19 cellular contexts compared by ENCODE assay signal in genomic region chr12:95178136-95178535, GRCh38.
"Had no signal": no experiment of that assay in that cellular context is flagged by ENCODE, and none has a peak within 500 bp of the region (broad histone marks: within the 10 kb centered on the region; RNA-seq: fewer than 3 reads in every experiment).

No MANE protein-coding gene starts in this region.

- FAIRE-seq: pancreas, small intestine had no signal

- H3K9me3 Mint-ChIP-seq: naive B cell, nephron had no signal

- H3K36me3 ChIP-seq: esophagus squamous epithelium, gastroesophageal sphincter, pancreas had no signal

- ATAC-seq: gastroesophageal sphincter, left lobe of liver, pancreas, right cardiac atrium had no signal

- H3K27ac ChIP-seq: dorsolateral prefrontal cortex, epithelial cell of prostate, gastroesophageal sphincter, pancreas had no signal

- H3K4me3 ChIP-seq: dorsolateral prefrontal cortex, esophagus squamous epithelium, gastroesophageal sphincter, pancreas had no signal

- H3K4me1 Mint-ChIP-seq: naive B cell had no signal

- H3K4me3 Mint-ChIP-seq: naive B cell, nephron had no signal

- H3K27me3 Mint-ChIP-seq: naive B cell, progenitor cell of endocrine pancreas had no signal

- H3K9me3 ChIP-seq: esophagus squamous epithelium, gastroesophageal sphincter, pancreas had no signal

- H3K27ac Mint-ChIP-seq: nephron, progenitor cell of endocrine pancreas had no signal

- DNase-seq: cortex of kidney; dorsolateral prefrontal cortex; effector CD8-positive, alpha-beta T cell; esophagus squamous epithelium; foreskin fibroblast; glutamatergic neuron; islet precursor cell; naive B cell; occipital lobe; pancreas; right cardiac atrium; small intestine; stimulated activated CD4-positive, alpha-beta T cell treated with anti-CD3 and anti-CD28 coated beads, Interleukin-2, amount 100 ng/mL, for 48 hours; stimulated activated naive CD4-positive, alpha-beta T cell treated with Interleukin-2 at 50 U/mL for 16 hours had no signal

- H3K27me3 ChIP-seq: dorsolateral prefrontal cortex, esophagus squamous epithelium, gastroesophageal sphincter, pancreas had no signal

- H3K36me3 Mint-ChIP-seq: naive B cell had no signal
